Comparison of ENCODE assay signal across 8 cellular contexts in genomic region chr1:44571712-44572571, GRCh38.
A peak's percentile ranks its signal among the peaks of the same experiment; 100 is the strongest.
DNase-seq lines count a peak whose midpoint lies in the region; ATAC-seq, FAIRE-seq and TF ChIP-seq lines count a peak whose summit lies in the region.

No MANE protein-coding gene starts in this region.

- no peak for ATAC-seq in GM21723 (IDR thresholded peaks at IDR 0.05; ENCODE audit: unreplicated experiment)

- in situ Hi-C loops in SK-MEL-5 (cut with HindIII; ENCODE audit: low pct_unique_long_range_greater_than_20kb, low sequenced_read_pairs), result no loop called here

- no peaks in the 10 kb centered on the region for H3K9me3 Mint-ChIP-seq in type B pancreatic cell

- no peak for TF ChIP-seq POLR2A in GM12891 (IDR thresholded peaks at IDR 0.05; ENCODE audit: low read depth, low read length)

- H3K4me1 Mint-ChIP-seq in type B pancreatic cell (ENCODE audit: unreplicated experiment), result peaks cover 10% of the 10 kb centered on the region

- H3K4me3 Mint-ChIP-seq in type B pancreatic cell, result no peak overlapping the region

- H3K27me3 Mint-ChIP-seq in type B pancreatic cell, result peaks cover 48% of the 10 kb centered on the region

- no peak overlapping the region for H3K27ac Mint-ChIP-seq in type B pancreatic cell

- no peaks in the 10 kb centered on the region for H3K36me3 Mint-ChIP-seq in type B pancreatic cell

- FAIRE-seq in GM12891 (lab: Jason Lieb, UNC), result peak; percentile 89

- peak; percentile 68 for TF ChIP-seq CTCF in type B pancreatic cell (conservative IDR thresholded peaks at IDR 0.05)

- DNase-seq in CD1c-positive myeloid dendritic cell (ENCODE audit: extremely low spot score) (peak; percentile 39), GM12891 (ENCODE audit: insufficient read length, low spot score) (peak; percentile 37), SK-MEL-5 (ENCODE audit: low read depth, low spot score) (peak; percentile 37), globus pallidus (ENCODE audit: low spot score) (peak; percentile 73), type B pancreatic cell (ENCODE audit: extremely low spot score, unreplicated experiment) (no peak), NCI-H2227 treated with DMSO at 0.1 percent for 48 hours (lab: John Stamatoyannopoulos, UW) (no peak), DMS79 treated with DMSO at 0.1 percent for 48 hours (lab: John Stamatoyannopoulos, UW) (no peak)

TF ChIP-seq in GM12891, 5 proteins besides CTCF, POLR2A, EP300 and RAD21:
- TF ChIP-seq POLR2AphosphoS5 (IDR thresholded peaks at IDR 0.05; ENCODE audit: low read depth, low read length) (no peak), SPI1 (IDR thresholded peaks at IDR 0.05; ENCODE audit: low read depth, low read length) (no peak), POU2F2 (IDR thresholded peaks at IDR 0.05; ENCODE audit: low read depth, low read length) (no peak), PAX5 (IDR thresholded peaks at IDR 0.05; ENCODE audit: insufficient read depth, low read length, severe bottlenecking) (no peak), TAF1 (IDR thresholded peaks at IDR 0.05; ENCODE audit: low read depth, low read length) (no peak)

Comparison
In these comparisons a context has a peak if more than half of its experiments do, and no peak if none do; other contexts are left out.
1. DNase-seq: peak in CD1c-positive myeloid dendritic cell (single experiment), GM12891 (single experiment), SK-MEL-5 (single experiment) and globus pallidus (single experiment); none in type B pancreatic cell (single experiment), NCI-H2227 treated with DMSO at 0.1 percent for 48 hours (single experiment) and DMS79 treated with DMSO at 0.1 percent for 48 hours (single experiment).